In the genomic region with DNA sequence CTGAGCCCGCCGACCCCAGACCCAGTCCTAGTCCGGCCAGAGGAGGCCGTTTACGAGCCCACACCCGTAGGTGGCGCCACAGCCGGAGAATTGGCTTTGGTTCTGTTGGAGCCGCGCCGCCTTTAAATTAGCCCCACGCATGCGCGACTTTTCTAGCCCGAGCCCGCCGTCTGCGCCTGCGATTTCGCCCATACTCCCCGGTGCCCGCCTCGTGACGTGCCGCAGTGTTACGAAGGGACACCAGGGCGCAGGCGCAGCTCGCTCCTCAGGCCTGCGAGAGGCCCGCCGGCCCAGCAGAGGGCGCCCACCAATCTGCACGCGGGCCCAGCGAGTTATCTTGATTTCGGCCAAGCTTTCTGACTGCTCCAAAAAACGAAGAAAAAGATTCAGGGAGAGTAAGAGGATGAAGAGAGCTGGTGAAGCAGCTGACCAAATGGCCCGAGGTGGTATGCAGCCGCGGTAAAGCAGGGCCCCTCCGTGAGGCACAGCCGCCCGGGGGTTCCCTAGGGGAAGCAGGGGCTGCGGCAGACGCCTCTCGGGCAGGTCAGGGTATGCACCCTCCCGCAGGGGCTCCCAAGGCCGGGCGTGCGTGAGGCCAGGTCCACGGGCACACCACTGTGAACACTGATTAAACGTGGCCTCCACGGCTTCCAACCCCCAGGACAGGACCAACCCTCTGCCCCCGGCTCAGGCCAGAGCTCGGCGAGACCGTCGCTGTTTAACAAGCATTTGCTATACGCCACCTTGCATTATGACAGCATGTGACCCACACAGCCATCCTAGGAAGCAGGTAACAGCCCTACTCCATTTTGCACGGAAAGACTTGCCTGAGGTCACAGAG, we compare ENCODE assay signal across 1 cellular context.
TF ChIP-seq lines count a peak whose summit lies in the region.

No MANE protein-coding gene starts in this region.

TF ChIP-seq in HepG2, 621 proteins besides CTCF, POLR2A, EP300 and RAD21 (continued from another document and continues in another):
- TF ChIP-seq PATZ1 (CRISPR knock-in tag; IDR thresholded peaks at IDR 0.05) (0 out of 2 replicates have a peak, but pooled peaks have one; percentile 24), ZSCAN31 (CRISPR knock-in tag; IDR thresholded peaks at IDR 0.05; ENCODE audit: low read depth) (no peak), ISL2 (CRISPR knock-in tag; IDR thresholded peaks at IDR 0.05) (no peak; the same call in 1 of the 2 replicates), RFXANK (CRISPR knock-in tag; IDR thresholded peaks at IDR 0.05) (no peak), ZNF136 (CRISPR knock-in tag; IDR thresholded peaks at IDR 0.05; ENCODE audit: low read depth) (0 out of 2 replicates have a peak, but pooled peaks have one; percentile 15), TRIM22 (IDR thresholded peaks at IDR 0.05) (no peak), ZNF879 (CRISPR knock-in tag; IDR thresholded peaks at IDR 0.05) (0 out of 2 replicates have a peak, but pooled peaks have one; percentile 8), ZNF766 (CRISPR knock-in tag; IDR thresholded peaks at IDR 0.05; ENCODE audit: borderline replicate concordance) (0 out of 2 replicates have a peak, but pooled peaks have one; percentile 11), TBX2 (CRISPR knock-in tag; IDR thresholded peaks at IDR 0.05; ENCODE audit: borderline replicate concordance) (peak; percentile 54), NKX3-1 (CRISPR knock-in tag; IDR thresholded peaks at IDR 0.05) (peak; percentile 62; the same call in 1 of the 2 replicates), HNRNPH1 (optimal IDR thresholded peaks at IDR 0.05; ENCODE audit: low read depth, low read length) (no peak), CREB1 (IDR thresholded peaks at IDR 0.05) (peak; percentile 81), CREB1 (CRISPR knock-in tag; IDR thresholded peaks at IDR 0.05) (peak; percentile 81), ZEB1 (IDR thresholded peaks at IDR 0.05; ENCODE audit: insufficient replicate concordance, low read depth) (peak; percentile 19), CBFB (CRISPR knock-in tag; IDR thresholded peaks at IDR 0.05) (peak; percentile 37; the same call in 1 of the 2 replicates), TRIM24 (CRISPR knock-in tag; IDR thresholded peaks at IDR 0.05) (0 out of 2 replicates have a peak, but pooled peaks have one; percentile 16), GABPB1 (CRISPR knock-in tag; IDR thresholded peaks at IDR 0.05) (peak; percentile 80), DNMT3B (CRISPR knock-in tag; conservative IDR thresholded peaks at IDR 0.05) (peak; percentile 61; the same call in 1 of the 2 replicates), SOX6 (IDR thresholded peaks at IDR 0.05) (no peak), SOX6 (CRISPR knock-in tag; IDR thresholded peaks at IDR 0.05) (peak; percentile 63), KDM2A (CRISPR knock-in tag; IDR thresholded peaks at IDR 0.05; ENCODE audit: borderline replicate concordance, low read depth) (peak; percentile 97), MED13 (CRISPR knock-in tag; IDR thresholded peaks at IDR 0.05) (peak; percentile 49; the same call in 1 of the 2 replicates), KLF12 (CRISPR knock-in tag; IDR thresholded peaks at IDR 0.05; ENCODE audit: borderline replicate concordance) (0 out of 2 replicates have a peak, but pooled peaks have one; percentile 35), GZF1 (CRISPR knock-in tag; IDR thresholded peaks at IDR 0.05) (no peak), ZMAT3 (CRISPR knock-in tag; conservative IDR thresholded peaks at IDR 0.05) (peak; percentile 63), RBFOX2 (IDR thresholded peaks at IDR 0.05; ENCODE audit: low read depth, low read length) (peak; percentile 76), ASH2L (IDR thresholded peaks at IDR 0.05; ENCODE audit: insufficient read length, low read depth, low read length) (peak; percentile 75), KAT8 (CRISPR knock-in tag; IDR thresholded peaks at IDR 0.05) (peak; percentile 91), BHLHE40 (IDR thresholded peaks at IDR 0.05; ENCODE audit: low read length) (peak; percentile 46; the same call in 1 of the 2 replicates), PTBP1 (IDR thresholded peaks at IDR 0.05; ENCODE audit: low read depth, low read length, poor library complexity, severe bottlenecking) (peak; percentile 49), ZFY (CRISPR knock-in tag; IDR thresholded peaks at IDR 0.05) (peak; percentile 77), ZNF235 (CRISPR knock-in tag; IDR thresholded peaks at IDR 0.05; ENCODE audit: borderline replicate concordance) (peak; percentile 34; the same call in 1 of the 2 replicates), TMF1 (CRISPR knock-in tag; IDR thresholded peaks at IDR 0.05; ENCODE audit: low read depth) (no peak; the same call in 1 of the 2 replicates), RNF219 (CRISPR knock-in tag; IDR thresholded peaks at IDR 0.05) (no peak), ZNF263 (CRISPR knock-in tag; IDR thresholded peaks at IDR 0.05) (peak; percentile 49; the same call in 1 of the 2 replicates), RXRB (CRISPR knock-in tag; IDR thresholded peaks at IDR 0.05; ENCODE audit: borderline replicate concordance) (no peak), ZNF34 (CRISPR knock-in tag; IDR thresholded peaks at IDR 0.05; ENCODE audit: borderline replicate concordance) (0 out of 2 replicates have a peak, but pooled peaks have one; percentile 52), SP140L (CRISPR knock-in tag; IDR thresholded peaks at IDR 0.05; ENCODE audit: borderline replicate concordance) (no peak), ZNF672 (CRISPR knock-in tag; IDR thresholded peaks at IDR 0.05) (no peak)
- TF ChIP-seq, protein P1, sequence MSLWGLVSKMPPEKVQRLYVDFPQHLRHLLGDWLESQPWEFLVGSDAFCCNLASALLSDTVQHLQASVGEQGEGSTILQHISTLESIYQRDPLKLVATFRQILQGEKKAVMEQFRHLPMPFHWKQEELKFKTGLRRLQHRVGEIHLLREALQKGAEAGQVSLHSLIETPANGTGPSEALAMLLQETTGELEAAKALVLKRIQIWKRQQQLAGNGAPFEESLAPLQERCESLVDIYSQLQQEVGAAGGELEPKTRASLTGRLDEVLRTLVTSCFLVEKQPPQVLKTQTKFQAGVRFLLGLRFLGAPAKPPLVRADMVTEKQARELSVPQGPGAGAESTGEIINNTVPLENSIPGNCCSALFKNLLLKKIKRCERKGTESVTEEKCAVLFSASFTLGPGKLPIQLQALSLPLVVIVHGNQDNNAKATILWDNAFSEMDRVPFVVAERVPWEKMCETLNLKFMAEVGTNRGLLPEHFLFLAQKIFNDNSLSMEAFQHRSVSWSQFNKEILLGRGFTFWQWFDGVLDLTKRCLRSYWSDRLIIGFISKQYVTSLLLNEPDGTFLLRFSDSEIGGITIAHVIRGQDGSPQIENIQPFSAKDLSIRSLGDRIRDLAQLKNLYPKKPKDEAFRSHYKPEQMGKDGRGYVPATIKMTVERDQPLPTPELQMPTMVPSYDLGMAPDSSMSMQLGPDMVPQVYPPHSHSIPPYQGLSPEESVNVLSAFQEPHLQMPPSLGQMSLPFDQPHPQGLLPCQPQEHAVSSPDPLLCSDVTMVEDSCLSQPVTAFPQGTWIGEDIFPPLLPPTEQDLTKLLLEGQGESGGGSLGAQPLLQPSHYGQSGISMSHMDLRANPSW (CRISPR knock-in tag; IDR thresholded peaks at IDR 0.05; ENCODE audit: borderline replicate concordance) = 0 out of 2 replicates have a peak, but pooled peaks have one; percentile 55
- TF ChIP-seq, protein P2, sequence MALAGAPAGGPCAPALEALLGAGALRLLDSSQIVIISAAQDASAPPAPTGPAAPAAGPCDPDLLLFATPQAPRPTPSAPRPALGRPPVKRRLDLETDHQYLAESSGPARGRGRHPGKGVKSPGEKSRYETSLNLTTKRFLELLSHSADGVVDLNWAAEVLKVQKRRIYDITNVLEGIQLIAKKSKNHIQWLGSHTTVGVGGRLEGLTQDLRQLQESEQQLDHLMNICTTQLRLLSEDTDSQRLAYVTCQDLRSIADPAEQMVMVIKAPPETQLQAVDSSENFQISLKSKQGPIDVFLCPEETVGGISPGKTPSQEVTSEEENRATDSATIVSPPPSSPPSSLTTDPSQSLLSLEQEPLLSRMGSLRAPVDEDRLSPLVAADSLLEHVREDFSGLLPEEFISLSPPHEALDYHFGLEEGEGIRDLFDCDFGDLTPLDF (CRISPR knock-in tag; IDR thresholded peaks at IDR 0.05) = peak; percentile 68
- TF ChIP-seq, protein P3, sequence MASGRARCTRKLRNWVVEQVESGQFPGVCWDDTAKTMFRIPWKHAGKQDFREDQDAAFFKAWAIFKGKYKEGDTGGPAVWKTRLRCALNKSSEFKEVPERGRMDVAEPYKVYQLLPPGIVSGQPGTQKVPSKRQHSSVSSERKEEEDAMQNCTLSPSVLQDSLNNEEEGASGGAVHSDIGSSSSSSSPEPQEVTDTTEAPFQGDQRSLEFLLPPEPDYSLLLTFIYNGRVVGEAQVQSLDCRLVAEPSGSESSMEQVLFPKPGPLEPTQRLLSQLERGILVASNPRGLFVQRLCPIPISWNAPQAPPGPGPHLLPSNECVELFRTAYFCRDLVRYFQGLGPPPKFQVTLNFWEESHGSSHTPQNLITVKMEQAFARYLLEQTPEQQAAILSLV (CRISPR knock-in tag; IDR thresholded peaks at IDR 0.05; ENCODE audit: borderline replicate concordance) = peak; percentile 22; the same call in 1 of the 2 replicates
- TF ChIP-seq, protein P4, sequence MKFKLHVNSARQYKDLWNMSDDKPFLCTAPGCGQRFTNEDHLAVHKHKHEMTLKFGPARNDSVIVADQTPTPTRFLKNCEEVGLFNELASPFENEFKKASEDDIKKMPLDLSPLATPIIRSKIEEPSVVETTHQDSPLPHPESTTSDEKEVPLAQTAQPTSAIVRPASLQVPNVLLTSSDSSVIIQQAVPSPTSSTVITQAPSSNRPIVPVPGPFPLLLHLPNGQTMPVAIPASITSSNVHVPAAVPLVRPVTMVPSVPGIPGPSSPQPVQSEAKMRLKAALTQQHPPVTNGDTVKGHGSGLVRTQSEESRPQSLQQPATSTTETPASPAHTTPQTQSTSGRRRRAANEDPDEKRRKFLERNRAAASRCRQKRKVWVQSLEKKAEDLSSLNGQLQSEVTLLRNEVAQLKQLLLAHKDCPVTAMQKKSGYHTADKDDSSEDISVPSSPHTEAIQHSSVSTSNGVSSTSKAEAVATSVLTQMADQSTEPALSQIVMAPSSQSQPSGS (CRISPR knock-in tag; IDR thresholded peaks at IDR 0.05) = 0 out of 2 replicates have a peak, but pooled peaks have one; percentile 45
- TF ChIP-seq, protein P5, sequence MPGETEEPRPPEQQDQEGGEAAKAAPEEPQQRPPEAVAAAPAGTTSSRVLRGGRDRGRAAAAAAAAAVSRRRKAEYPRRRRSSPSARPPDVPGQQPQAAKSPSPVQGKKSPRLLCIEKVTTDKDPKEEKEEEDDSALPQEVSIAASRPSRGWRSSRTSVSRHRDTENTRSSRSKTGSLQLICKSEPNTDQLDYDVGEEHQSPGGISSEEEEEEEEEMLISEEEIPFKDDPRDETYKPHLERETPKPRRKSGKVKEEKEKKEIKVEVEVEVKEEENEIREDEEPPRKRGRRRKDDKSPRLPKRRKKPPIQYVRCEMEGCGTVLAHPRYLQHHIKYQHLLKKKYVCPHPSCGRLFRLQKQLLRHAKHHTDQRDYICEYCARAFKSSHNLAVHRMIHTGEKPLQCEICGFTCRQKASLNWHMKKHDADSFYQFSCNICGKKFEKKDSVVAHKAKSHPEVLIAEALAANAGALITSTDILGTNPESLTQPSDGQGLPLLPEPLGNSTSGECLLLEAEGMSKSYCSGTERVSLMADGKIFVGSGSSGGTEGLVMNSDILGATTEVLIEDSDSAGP (CRISPR knock-in tag; IDR thresholded peaks at IDR 0.05; ENCODE audit: borderline replicate concordance) = peak; percentile 97
- TF ChIP-seq, protein P6, sequence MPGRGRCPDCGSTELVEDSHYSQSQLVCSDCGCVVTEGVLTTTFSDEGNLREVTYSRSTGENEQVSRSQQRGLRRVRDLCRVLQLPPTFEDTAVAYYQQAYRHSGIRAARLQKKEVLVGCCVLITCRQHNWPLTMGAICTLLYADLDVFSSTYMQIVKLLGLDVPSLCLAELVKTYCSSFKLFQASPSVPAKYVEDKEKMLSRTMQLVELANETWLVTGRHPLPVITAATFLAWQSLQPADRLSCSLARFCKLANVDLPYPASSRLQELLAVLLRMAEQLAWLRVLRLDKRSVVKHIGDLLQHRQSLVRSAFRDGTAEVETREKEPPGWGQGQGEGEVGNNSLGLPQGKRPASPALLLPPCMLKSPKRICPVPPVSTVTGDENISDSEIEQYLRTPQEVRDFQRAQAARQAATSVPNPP (CRISPR knock-in tag; IDR thresholded peaks at IDR 0.05) = 0 out of 2 replicates have a peak, but pooled peaks have one; percentile 48
- TF ChIP-seq, protein P7, sequence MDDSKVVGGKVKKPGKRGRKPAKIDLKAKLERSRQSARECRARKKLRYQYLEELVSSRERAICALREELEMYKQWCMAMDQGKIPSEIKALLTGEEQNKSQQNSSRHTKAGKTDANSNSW (CRISPR knock-in tag; IDR thresholded peaks at IDR 0.05; ENCODE audit: borderline replicate concordance) = 0 out of 2 replicates have a peak, but pooled peaks have one; percentile 15
